17 cellular contexts compared by ENCODE assay signal in genomic region chr7:113410791-113411190, GRCh38.
DNase-seq lines count a peak whose midpoint lies in the region; ATAC-seq and TF ChIP-seq lines count a peak whose summit lies in the region.
"Had no signal": no experiment of that assay in that cellular context is flagged by ENCODE, and none has a peak within 500 bp of the region (broad histone marks: within the 10 kb centered on the region; RNA-seq: fewer than 3 reads in every experiment).

No MANE protein-coding gene starts in this region.

- DNase-seq in COLO829 (ENCODE audit: low spot score) (peak; percentile 75), retinal pigment epithelial cell (ENCODE audit: low read depth) (peak; percentile 26), Right ventricle myocardium inferior (ENCODE audit: missing footprints) (no peak)
- no peak for DNase-seq in activated naive CD4-positive, alpha-beta T cell treated with Interleukin-2 at 50 U/mL for 16 hours
- DNase-seq: 8988T; ACHN; BE2C; C1 segment of cervical spinal cord; Caco-2; Calu3; CD4-positive, alpha-beta memory T cell; CD4-positive, CD25-positive, alpha-beta regulatory T cell; CD8-positive, alpha-beta memory T cell; DMS79 treated with DMSO at 0.1 percent for 48 hours; GF-D8 had no signal

- no peak for ATAC-seq in Right ventricle myocardium inferior

- intact Hi-C loops in Right ventricle myocardium inferior (cut with DNase I): no loop called here

- no peak overlapping the region for H3K4me3 ChIP-seq in retinal pigment epithelial cell (ENCODE audit: low read length)
- H3K4me3 ChIP-seq: BLaER1 had no signal

- peak overlapping the region; percentile 96; the same call in 1 of the 2 replicates for H3K27ac ChIP-seq in VCaP
- H3K27ac ChIP-seq: BLaER1 had no signal

- no peak for TF ChIP-seq CTCF in VCaP (conservative IDR thresholded peaks at IDR 0.05)
- no peak for TF ChIP-seq CTCF in retinal pigment epithelial cell (conservative IDR thresholded peaks at IDR 0.05; ENCODE audit: low read depth, low read length)

Comparison
In these comparisons a context has a peak if more than half of its experiments do, and no peak if none do; other contexts are left out.
1. DNase-seq: peak in COLO829 (single experiment) and retinal pigment epithelial cell (single experiment); none in activated naive CD4-positive, alpha-beta T cell treated with Interleukin-2 at 50 U/mL for 16 hours (single experiment) and Right ventricle myocardium inferior (single experiment).